Comparison of ENCODE assay signal across 9 cellular contexts in the genomic region with DNA sequence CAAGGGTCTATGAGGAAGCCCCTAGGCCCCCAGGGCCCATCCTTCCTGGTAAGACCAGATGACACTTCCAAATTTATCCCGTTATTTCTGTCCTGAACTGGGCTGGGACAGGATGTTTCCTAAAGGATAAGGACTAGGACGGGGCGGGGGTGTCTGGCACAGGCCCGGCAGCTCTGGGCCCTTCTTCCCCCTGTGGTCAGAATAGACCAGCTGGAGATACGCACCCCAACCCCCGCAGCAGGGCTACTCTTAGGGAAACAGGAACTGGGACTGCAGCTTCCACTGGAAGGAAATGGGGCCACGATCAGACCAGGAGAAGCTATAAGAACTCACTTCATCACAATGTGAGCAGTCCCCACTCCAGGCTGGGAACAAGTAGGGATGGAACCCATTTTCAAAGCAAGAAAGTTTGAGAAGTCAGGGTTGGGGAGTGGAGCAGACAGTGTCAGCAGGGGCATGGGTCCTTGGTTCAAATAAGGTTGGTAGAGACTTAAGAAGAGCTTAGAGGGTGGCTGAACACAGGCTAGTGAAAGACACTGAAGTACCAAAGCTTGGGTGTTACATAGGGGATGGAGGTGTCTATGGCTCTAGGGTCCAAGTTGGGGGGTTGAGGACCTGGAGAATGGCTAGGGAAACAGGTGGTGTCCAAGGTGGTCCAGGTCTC. TPM values are rescaled to one million over a fixed set of nuclear protein-coding genes. Genes with fewer than 3 reads are reported as not detected.
DNase-seq lines count a peak whose midpoint lies in the region; ATAC-seq, FAIRE-seq and TF ChIP-seq lines count a peak whose summit lies in the region.
"Had no signal": no experiment of that assay in that cellular context is flagged by ENCODE, and none has a peak within 500 bp of the region (broad histone marks: within the 10 kb centered on the region; RNA-seq: fewer than 3 reads in every experiment).

No MANE protein-coding gene starts in this region.

- ATAC-seq in HG03571 (IDR thresholded peaks at IDR 0.05; ENCODE audit: unreplicated experiment): no peak

- H3K9ac ChIP-seq in HUES48 (ENCODE audit: low read depth, low read length): no peak overlapping the region
- peak overlapping the region; percentile 66 for H3K9ac ChIP-seq in adipocyte (ENCODE audit: low read length)
- H3K9ac ChIP-seq in keratinocyte (ENCODE audit: control insufficient read depth, extremely low read depth, insufficient read depth, low read length): peak overlapping the region; percentile 44

- H3K9me1 ChIP-seq in keratinocyte (ENCODE audit: control insufficient read depth, extremely low read depth, insufficient read depth, low read length): no peaks in the 10 kb centered on the region

- H3K4me1 ChIP-seq in HUES48 (ENCODE audit: control insufficient read depth, insufficient read depth, low read length): peaks cover 10% of the 10 kb centered on the region
- H3K4me1 ChIP-seq in adipocyte (ENCODE audit: control insufficient read depth, insufficient read depth, low read length): peaks cover 19% of the 10 kb centered on the region
- peaks cover 40% of the 10 kb centered on the region for H3K4me1 ChIP-seq in keratinocyte (ENCODE audit: control insufficient read depth, extremely low read depth, insufficient read depth, low read length)
- H3K4me1 ChIP-seq in thymus (ENCODE audit: control insufficient read depth, insufficient read depth, low read length): peaks cover 5% of the 10 kb centered on the region

- no peak for FAIRE-seq in keratinocyte (lab: Jason Lieb, UNC)
- FAIRE-seq: islet of Langerhans had no signal

- no peaks in the 10 kb centered on the region for H3K9me3 ChIP-seq in HUES48 (ENCODE audit: control insufficient read depth, insufficient read depth, low read length)
- no peaks in the 10 kb centered on the region for H3K9me3 ChIP-seq in adipocyte (ENCODE audit: control insufficient read depth, low read length)
- H3K9me3 ChIP-seq in keratinocyte (ENCODE audit: control insufficient read depth, low read depth, low read length): no peaks in the 10 kb centered on the region
- no peaks in the 10 kb centered on the region for H3K9me3 ChIP-seq in thymus (ENCODE audit: control insufficient read depth)

- TF ChIP-seq CTCF in keratinocyte (optimal IDR thresholded peaks at IDR 0.05 in 1 of 3, IDR thresholded peaks at IDR 0.05 in 1 of 3, conservative IDR thresholded peaks at IDR 0.05 in 1 of 3; ENCODE audit: extremely low read depth in 1 of 3, insufficient read depth in 2 of 3, low read length in 3 of 3): no peak

- H3K4me2 ChIP-seq in keratinocyte (ENCODE audit: control insufficient read depth, extremely low read depth, insufficient read depth, low read depth, low read length): peak overlapping the region; percentile 98

- peak overlapping the region; percentile 99 for H3K4me3 ChIP-seq in HUES48 (ENCODE audit: low read depth, low read length)
- peak overlapping the region; percentile 93 for H3K4me3 ChIP-seq in adipocyte (ENCODE audit: low read length)
- peak overlapping the region; percentile 59 to 78 (median 66) for H3K4me3 ChIP-seq in keratinocyte (ENCODE audit: control insufficient read depth in 2 of 3, extremely low read depth in 1 of 3, insufficient read depth in 2 of 3, low read depth in 1 of 3, low read length in 3 of 3)
- peak overlapping the region; percentile 87 for H3K4me3 ChIP-seq in thymus (ENCODE audit: low read length)

- no peak overlapping the region for H3K27ac ChIP-seq in HUES48 (ENCODE audit: low read depth, low read length)
- H3K27ac ChIP-seq in keratinocyte (ENCODE audit: control insufficient read depth, insufficient read depth, low read length): peak overlapping the region; percentile 31
- no peak overlapping the region for H3K27ac ChIP-seq in thymus (ENCODE audit: low read depth)

- no peaks in the 10 kb centered on the region for H3K27me3 ChIP-seq in HUES48 (ENCODE audit: control insufficient read depth, insufficient read depth, low read length)
- H3K27me3 ChIP-seq in adipocyte (replicated peaks; ENCODE audit: control insufficient read depth, insufficient read depth, low read length): no peaks in the 10 kb centered on the region
- no peaks in the 10 kb centered on the region for H3K27me3 ChIP-seq in keratinocyte (ENCODE audit: control insufficient read depth, extremely low read depth, insufficient read depth, low read length)
- H3K27me3 ChIP-seq in thymus (ENCODE audit: control insufficient read depth, insufficient read depth): no peaks in the 10 kb centered on the region

- peak; percentile 39 for DNase-seq in Ammon's horn (ENCODE audit: low spot score)
- peak; percentile 25 for DNase-seq in adipocyte (ENCODE audit: low read depth)
- DNase-seq in keratinocyte (ENCODE audit: low read depth, low spot score): no peak
- DNase-seq in NAMALWA (ENCODE audit: low spot score): no peak
- no peak for DNase-seq in SHP77 treated with DMSO at 0.1 percent for 48 hours (lab: John Stamatoyannopoulos, UW)

- dilution Hi-C loops in keratinocyte (cut with MboI; ENCODE audit: extremely low pct_ligation_motif_present, low sequenced_read_pairs): no loop called here

- whole genome bisulfite sequencing in thymus: 75% methylated on average over 7 of the region's 7 CpGs

- H3K36me3 ChIP-seq in HUES48 (ENCODE audit: control insufficient read depth, insufficient read depth, low read length): peaks cover 65% of the 10 kb centered on the region
- peaks cover 51% of the 10 kb centered on the region for H3K36me3 ChIP-seq in adipocyte (ENCODE audit: control insufficient read depth, insufficient read depth, low read length, severe bottlenecking)
- peaks cover 24 to 36% of the 10 kb centered on the region in 2 experiments for H3K36me3 ChIP-seq in keratinocyte (ENCODE audit: control insufficient read depth in 2 of 2, extremely low read depth in 1 of 2, insufficient read depth in 2 of 2, low read length in 2 of 2)
- H3K36me3 ChIP-seq in thymus (ENCODE audit: control insufficient read depth, insufficient read depth): peaks cover 42% of the 10 kb centered on the region

- peak overlapping the region; percentile 20 for H2AFZ ChIP-seq in keratinocyte (ENCODE audit: control insufficient read depth, low read length)

- H4K20me1 ChIP-seq in keratinocyte (ENCODE audit: control insufficient read depth, extremely low read depth, insufficient read depth, low read length): no peaks in the 10 kb centered on the region

- H3K79me2 ChIP-seq in keratinocyte (ENCODE audit: control insufficient read depth, insufficient read depth, low read length): peaks cover 19% of the 10 kb centered on the region

RNA-seq across cellular contexts. Expression of a gene that starts 1.1 kb away (rescaled TPM):
- polyA plus RNA-seq in keratinocyte (9.8 to 15.8 TPM (median 10.5 TPM) in 3 replicates), thymus (7.0 TPM)
- 5.3 TPM for polyA plus RNA-seq in keratinocyte (2011; ENCODE audit: low read depth)
- 9.6 and 14.7 TPM in 2 replicates for polyA plus RNA-seq in keratinocyte (2011; cell fraction: cytosol; rRNA removed)
- 19.2 and 24.2 TPM in 2 replicates for polyA plus RNA-seq in keratinocyte (2011; cell fraction: nucleus; rRNA removed)
- 11.4 and 14.6 TPM in 2 replicates for polyA plus RNA-seq in keratinocyte (2012; ENCODE audit: low replicate concordance)
- 15.0 to 44.8 TPM (median 21.1 TPM) in 3 replicates for polyA minus RNA-seq in keratinocyte
- 14.8 TPM for polyA minus RNA-seq in keratinocyte (2011; cell fraction: cytosol; rRNA and poly(A)+ RNA removed)
- polyA minus RNA-seq in keratinocyte (2011; cell fraction: nucleus; rRNA and poly(A)+ RNA removed): 9.7 and 13.3 TPM in 2 replicates

RNA-seq across cellular contexts. Expression of a gene that starts 21.9 kb away (rescaled TPM):
- polyA plus RNA-seq in keratinocyte: 0.25 to 0.53 TPM (median 0.31 TPM) in 3 replicates
- 0.62 TPM for polyA plus RNA-seq in keratinocyte (2011; ENCODE audit: low read depth)
- 0.12 and 0.19 TPM in 2 replicates for polyA plus RNA-seq in keratinocyte (2011; cell fraction: cytosol; rRNA removed)
- 2.4 and 3.1 TPM in 2 replicates for polyA plus RNA-seq in keratinocyte (2011; cell fraction: nucleus; rRNA removed)
- polyA plus RNA-seq in keratinocyte (2012; ENCODE audit: low replicate concordance): 0.55 and 1.2 TPM in 2 replicates
- 1.2 to 1.3 TPM (median 1.3 TPM) in 3 replicates for polyA minus RNA-seq in keratinocyte
- polyA minus RNA-seq in keratinocyte (2011; cell fraction: cytosol; rRNA and poly(A)+ RNA removed): 0.96 TPM
- polyA minus RNA-seq in keratinocyte (2011; cell fraction: nucleus; rRNA and poly(A)+ RNA removed): 4.6 and 5.0 TPM in 2 replicates
- polyA plus RNA-seq in thymus: 1.4 TPM

RNA-seq across cellular contexts. Expression of a gene that starts 32.4 kb away (rescaled TPM):
- polyA plus RNA-seq in keratinocyte: 94.3 to 124 TPM (median 110 TPM) in 3 replicates
- polyA plus RNA-seq in keratinocyte (2011; ENCODE audit: low read depth): 186 TPM
- polyA plus RNA-seq in keratinocyte (2011; cell fraction: cytosol; rRNA removed): 74.3 and 79.1 TPM in 2 replicates
- polyA plus RNA-seq in keratinocyte (2011; cell fraction: nucleus; rRNA removed): 355 and 366 TPM in 2 replicates
- 68.9 and 155 TPM in 2 replicates for polyA plus RNA-seq in keratinocyte (2012; ENCODE audit: low replicate concordance)
- 43.5 to 87.9 TPM (median 66.8 TPM) in 3 replicates for polyA minus RNA-seq in keratinocyte
- polyA minus RNA-seq in keratinocyte (2011; cell fraction: cytosol; rRNA and poly(A)+ RNA removed): 41.6 TPM
- polyA minus RNA-seq in keratinocyte (2011; cell fraction: nucleus; rRNA and poly(A)+ RNA removed): 55.3 and 80.4 TPM in 2 replicates
- 134 TPM for polyA plus RNA-seq in thymus

RNA-seq across cellular contexts. Expression of a gene that starts 49.4 kb away (rescaled TPM):
- polyA plus RNA-seq in keratinocyte: 24.9 to 35.7 TPM (median 34.5 TPM) in 3 replicates
- polyA plus RNA-seq in keratinocyte (2011; ENCODE audit: low read depth): 9.8 TPM
- 9.3 and 10.9 TPM in 2 replicates for polyA plus RNA-seq in keratinocyte (2011; cell fraction: cytosol; rRNA removed)
- 211 and 227 TPM in 2 replicates for polyA plus RNA-seq in keratinocyte (2011; cell fraction: nucleus; rRNA removed)
- 18.3 and 28.4 TPM in 2 replicates for polyA plus RNA-seq in keratinocyte (2012; ENCODE audit: low replicate concordance)
- polyA minus RNA-seq in keratinocyte: 47.0 to 112 TPM (median 58.5 TPM) in 3 replicates
- polyA minus RNA-seq in keratinocyte (2011; cell fraction: cytosol; rRNA and poly(A)+ RNA removed): 34.1 TPM
- 59.0 and 61.0 TPM in 2 replicates for polyA minus RNA-seq in keratinocyte (2011; cell fraction: nucleus; rRNA and poly(A)+ RNA removed)
- polyA plus RNA-seq in thymus: 24.7 TPM

Comparison
In these comparisons a context has a peak if more than half of its experiments do, and no peak if none do; other contexts are left out.
1. DNase-seq: peak in Ammon's horn (single experiment) and adipocyte (single experiment); none in keratinocyte (single experiment), NAMALWA (single experiment) and SHP77 treated with DMSO at 0.1 percent for 48 hours (single experiment).
2. Peak in every context shown above with its lines, with median percentiles within 50 percentile points of each other: H3K4me3 ChIP-seq.